18 cellular contexts compared by ENCODE assay signal in genomic region chr2:225452677-225453076, GRCh38. TPM values are rescaled to one million over a fixed set of nuclear protein-coding genes. Genes with fewer than 3 reads are reported as not detected.
DNase-seq lines count a peak whose midpoint lies in the region; ATAC-seq and TF ChIP-seq lines count a peak whose summit lies in the region.
"Had no signal": no experiment of that assay in that cellular context is flagged by ENCODE, and none has a peak within 500 bp of the region (broad histone marks: within the 10 kb centered on the region; RNA-seq: fewer than 3 reads in every experiment).

No MANE protein-coding gene starts in this region.

- ATAC-seq in GM21619 (IDR thresholded peaks at IDR 0.05; ENCODE audit: unreplicated experiment) = no peak
- ATAC-seq: HepG2, Right ventricle myocardium inferior had no signal

- no peak for TF ChIP-seq CTCF in astrocyte of the spinal cord (IDR thresholded peaks at IDR 0.05; ENCODE audit: low read depth, low read length)

- in situ Hi-C loops in astrocyte of the spinal cord (cut with HindIII; ENCODE audit: low sequenced_read_pairs) = no loop called here

- DNase-seq in EL = peak; percentile 12
- DNase-seq in M059J (ENCODE audit: low read depth) = peak; percentile 71
- peak; percentile 16 for DNase-seq in astrocyte of the spinal cord (ENCODE audit: low read depth, low spot score)
- DNase-seq in iris pigment epithelial cell (ENCODE audit: low read depth) = peak; percentile 58
- DNase-seq in NCI-H146 treated with DMSO at 0.1 percent for 48 hours (lab: John Stamatoyannopoulos, UW; ENCODE audit: unreplicated experiment) = no peak
- no peak for DNase-seq in NCI-H1048 (lab: John Stamatoyannopoulos, UW)
- DNase-seq: DND-41, GOT3, KG1, NCI-H1436 treated with DMSO at 0.1 percent for 48 hours, NCI-H2081, NCI-H510A, NCI-H748 treated with DMSO at 0.1 percent for 48 hours had no signal

- H3K4me3 ChIP-seq in astrocyte of the spinal cord (ENCODE audit: low read depth, low read length) = no peak overlapping the region
- H3K4me3 ChIP-seq: SK-N-MC had no signal

RNA-seq across cellular contexts. Expression of gene NYAP2, which starts 53.2 kb away (rescaled TPM):
- 1.5 and 2.3 TPM in 2 replicates for total RNA-seq in M059J (2014; rRNA removed; shearing (Covaris generic))
- total RNA-seq: A172, HepG2, Right ventricle myocardium inferior had no signal

Comparison
In these comparisons a context has a peak if more than half of its experiments do, and no peak if none do; other contexts are left out.
1. DNase-seq: peak in EL (single experiment), M059J (single experiment), astrocyte of the spinal cord (single experiment) and iris pigment epithelial cell (single experiment); none in NCI-H146 treated with DMSO at 0.1 percent for 48 hours (single experiment) and NCI-H1048 (single experiment).